ENCODE assay signal across 22 cellular contexts in the genomic region with DNA sequence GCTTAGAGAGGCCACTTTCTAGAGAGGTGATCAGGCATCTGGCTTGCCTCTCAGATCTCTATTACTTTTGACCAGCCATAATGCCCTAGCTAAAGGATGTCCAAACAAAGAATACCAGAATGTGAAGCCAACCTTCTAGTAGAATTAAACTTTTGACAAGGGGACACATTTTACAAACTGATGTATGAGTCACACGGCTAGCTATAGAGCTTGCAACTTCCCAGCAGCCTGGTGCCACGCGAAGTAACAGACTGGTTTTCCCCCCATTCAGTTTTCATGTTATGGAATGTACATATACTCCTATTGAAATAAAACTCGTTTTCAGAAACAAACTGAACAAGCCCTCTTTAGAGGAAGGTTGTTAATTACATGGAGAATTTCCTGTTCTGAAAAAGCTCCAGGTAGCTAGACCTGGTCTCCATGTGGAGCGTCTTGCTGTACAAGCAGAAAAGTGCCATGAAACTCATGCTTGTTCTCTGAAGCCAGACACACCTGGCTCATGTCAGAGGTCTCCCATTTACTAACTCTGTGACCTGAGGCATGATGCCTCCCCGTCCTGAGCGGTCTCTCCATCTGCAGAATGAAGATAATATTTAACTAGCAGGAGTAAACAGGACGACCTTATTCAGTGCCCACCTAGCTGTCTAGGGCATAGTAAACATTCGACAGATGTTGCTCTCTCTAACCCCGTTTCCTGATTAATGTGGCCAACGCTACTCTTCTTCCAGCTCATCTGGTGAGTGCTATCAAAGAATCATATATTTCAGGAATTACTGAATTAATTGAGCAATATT.
"Had no signal": no experiment of that assay in that cellular context is flagged by ENCODE, and none has a peak within 500 bp of the region (broad histone marks: within the 10 kb centered on the region; RNA-seq: fewer than 3 reads in every experiment).

No MANE protein-coding gene starts in this region.

- H3K4me1 Mint-ChIP-seq: activated naive CD8-positive, alpha-beta T cell treated with anti-CD3 and anti-CD28 coated beads for 36 hours had no signal

- H3K9me3 ChIP-seq: ascending aorta, gastroesophageal sphincter, right atrium auricular region, spleen, transverse colon had no signal

- H3K27ac ChIP-seq: ascending aorta, brain microvascular endothelial cell, right atrium auricular region, transverse colon, VCaP had no signal

- H3K9me3 Mint-ChIP-seq: activated naive CD4-positive, alpha-beta T cell treated with anti-CD3 and anti-CD28 coated beads for 36 hours; activated naive CD8-positive, alpha-beta T cell treated with anti-CD3 and anti-CD28 coated beads for 36 hours; effector memory CD8-positive, alpha-beta T cell; naive thymus-derived CD8-positive, alpha-beta T cell had no signal

- H3K4me3 ChIP-seq: ascending aorta, gastroesophageal sphincter, right atrium auricular region, spleen, transverse colon had no signal

- H3K27me3 ChIP-seq: ascending aorta, brain microvascular endothelial cell, gastroesophageal sphincter, right atrium auricular region, transverse colon had no signal

- ATAC-seq: effector memory CD8-positive, alpha-beta T cell; gastroesophageal sphincter; left colon; naive thymus-derived CD8-positive, alpha-beta T cell had no signal

- H3K27ac Mint-ChIP-seq: activated naive CD4-positive, alpha-beta T cell treated with anti-CD3 and anti-CD28 coated beads for 36 hours; activated naive CD8-positive, alpha-beta T cell treated with anti-CD3 and anti-CD28 coated beads for 36 hours; effector memory CD8-positive, alpha-beta T cell; naive thymus-derived CD8-positive, alpha-beta T cell had no signal

- DNase-seq: activated CD4-positive, alpha-beta T cell treated with anti-CD3 and anti-CD28 coated beads for 4 hours; activated CD4-positive, alpha-beta T cell treated with anti-CD3 and anti-CD28 coated beads, Interleukin-2, amount 50 U/mL, for 4 hours; activated CD8-positive, alpha-beta memory T cell treated with anti-CD3 and anti-CD28 coated beads for 24 hours; activated effector memory CD4-positive, alpha-beta T cell treated with Interleukin-2 at 50 U/mL for 16 hours; activated naive CD4-positive, alpha-beta T cell treated with anti-CD3 and anti-CD28 coated beads for 36 hours; activated naive CD8-positive, alpha-beta T cell treated with anti-CD3 and anti-CD28 coated beads for 36 hours; brain microvascular endothelial cell; cortex of kidney; effector memory CD8-positive, alpha-beta T cell; erythroblast; head of caudate nucleus; hippocampal formation; left colon; naive thymus-derived CD8-positive, alpha-beta T cell; spleen; stimulated activated naive CD4-positive, alpha-beta T cell treated with Interleukin-2 at 50 U/mL for 16 hours; T-helper 1 cell; transverse colon had no signal

- H3K4me3 Mint-ChIP-seq: activated naive CD4-positive, alpha-beta T cell treated with anti-CD3 and anti-CD28 coated beads for 36 hours; activated naive CD8-positive, alpha-beta T cell treated with anti-CD3 and anti-CD28 coated beads for 36 hours; effector memory CD8-positive, alpha-beta T cell; naive thymus-derived CD8-positive, alpha-beta T cell had no signal

- H3K27me3 Mint-ChIP-seq: activated naive CD8-positive, alpha-beta T cell treated with anti-CD3 and anti-CD28 coated beads for 36 hours had no signal

- H3K36me3 ChIP-seq: ascending aorta, brain microvascular endothelial cell, spleen, transverse colon had no signal

- H3K36me3 Mint-ChIP-seq: activated naive CD8-positive, alpha-beta T cell treated with anti-CD3 and anti-CD28 coated beads for 36 hours; naive thymus-derived CD8-positive, alpha-beta T cell had no signal
